Comparison of ENCODE assay signal across 13 cellular contexts in genomic region chr11:124877631-124878496, GRCh38. TPM values are rescaled to one million over a fixed set of nuclear protein-coding genes. Genes with fewer than 3 reads are reported as not detected.
DNase-seq lines count a peak whose midpoint lies in the region; ATAC-seq, FAIRE-seq and TF ChIP-seq lines count a peak whose summit lies in the region.
"Had no signal": no experiment of that assay in that cellular context is flagged by ENCODE, and none has a peak within 500 bp of the region (broad histone marks: within the 10 kb centered on the region; RNA-seq: fewer than 3 reads in every experiment).

No MANE protein-coding gene starts in this region.

- H3K4me1 Mint-ChIP-seq in T-helper 2 cell treated with Interferon-gamma antibody and Interleukin-4, amounts not matched to agents 5 μg/mL and 100 μg/mL, for 36 hours (ENCODE audit: low read depth) = peaks cover 9% of the 10 kb centered on the region
- peaks cover 14% of the 10 kb centered on the region for H3K4me1 Mint-ChIP-seq in activated naive CD8-positive, alpha-beta T cell treated with anti-CD3 and anti-CD28 coated beads, Interleukin-2, amount 50 U/mL, for 24 hours
- H3K4me1 Mint-ChIP-seq in immature natural killer cell = peaks cover 18 to 24% of the 10 kb centered on the region in 2 donors

- H3K9me3 Mint-ChIP-seq in T-helper 2 cell treated with Interferon-gamma antibody and Interleukin-4, amounts not matched to agents 5 μg/mL and 100 μg/mL, for 36 hours = no peaks in the 10 kb centered on the region
- no peaks in the 10 kb centered on the region for H3K9me3 Mint-ChIP-seq in activated naive CD8-positive, alpha-beta T cell treated with anti-CD3 and anti-CD28 coated beads, Interleukin-2, amount 50 U/mL, for 24 hours
- H3K9me3 Mint-ChIP-seq in immature natural killer cell = no peaks in the 10 kb centered on the region

- no peak for DNase-seq in T-helper 2 cell treated with Interferon-gamma antibody and Interleukin-4, amounts not matched to agents 5 μg/mL and 100 μg/mL, for 36 hours (ENCODE audit: low spot score)
- DNase-seq in T-helper 2 cell (no peak), immature natural killer cell (no peak), stomach (no peak), RCC 7860 (ENCODE audit: low spot score) (no peak), NCI-H146 treated with DMSO at 0.1 percent for 48 hours (lab: John Stamatoyannopoulos, UW; ENCODE audit: unreplicated experiment) (no peak)
- no peak for DNase-seq in activated naive CD8-positive, alpha-beta T cell treated with anti-CD3 and anti-CD28 coated beads, Interleukin-2, amount 50 U/mL, for 24 hours
- DNase-seq: effector memory CD4-positive, alpha-beta T cell; NCI-H510A; stimulated activated CD4-positive, alpha-beta T cell treated with anti-CD3 and anti-CD28 coated beads, Interleukin-2, amount 100 ng/mL, for 24 hours had no signal

- H3K36me3 Mint-ChIP-seq in T-helper 2 cell treated with Interferon-gamma antibody and Interleukin-4, amounts not matched to agents 5 μg/mL and 100 μg/mL, for 36 hours (ENCODE audit: low read depth) = no peaks in the 10 kb centered on the region
- H3K36me3 Mint-ChIP-seq in activated naive CD8-positive, alpha-beta T cell treated with anti-CD3 and anti-CD28 coated beads, Interleukin-2, amount 50 U/mL, for 24 hours (ENCODE audit: low read depth) = no peaks in the 10 kb centered on the region
- no peaks in the 10 kb centered on the region for H3K36me3 Mint-ChIP-seq in immature natural killer cell

- no peaks in the 10 kb centered on the region for H3K36me3 ChIP-seq in stomach

- H3K4me3 ChIP-seq in stomach = peak overlapping the region in 3 of 4 donors; percentile 49 to 75 (median 58)

- no peaks in the 10 kb centered on the region for H3K9me3 ChIP-seq in stomach

- no peak for TF ChIP-seq POLR2A in stomach (IDR thresholded peaks at IDR 0.05)

- TF ChIP-seq CTCF in stomach (IDR thresholded peaks at IDR 0.05) = no peak

- ATAC-seq in activated naive CD8-positive, alpha-beta T cell treated with anti-CD3 and anti-CD28 coated beads, Interleukin-2, amount 50 U/mL, for 24 hours = no peak
- no peak for ATAC-seq in HG02840 (IDR thresholded peaks at IDR 0.05; ENCODE audit: low FRiP score, unreplicated experiment)
- ATAC-seq: left lobe of liver had no signal

- 53 to 70% (median 66%) methylated on average over 23 of the region's 23 CpGs for WGBS in stomach, 5 donors

- intact Hi-C loops in stomach (cut with DNase I; ENCODE audit: low total_unique reads) = no loop called here

- peaks cover 22 to 36% (median 31%) of the 10 kb centered on the region in 4 donors for H3K4me1 ChIP-seq in stomach

- peak overlapping the region; percentile 80 for H3K27ac Mint-ChIP-seq in T-helper 2 cell treated with Interferon-gamma antibody and Interleukin-4, amounts not matched to agents 5 μg/mL and 100 μg/mL, for 36 hours
- peak overlapping the region; percentile 78 for H3K27ac Mint-ChIP-seq in activated naive CD8-positive, alpha-beta T cell treated with anti-CD3 and anti-CD28 coated beads, Interleukin-2, amount 50 U/mL, for 24 hours
- H3K27ac Mint-ChIP-seq in immature natural killer cell = peak overlapping the region in 4 of 6 donors; percentile 84 to 96 (median 92)

- H3K27me3 ChIP-seq in stomach = peaks cover 0 to 36% (median 12%) of the 10 kb centered on the region in 3 donors

- H3K27me3 Mint-ChIP-seq in T-helper 2 cell treated with Interferon-gamma antibody and Interleukin-4, amounts not matched to agents 5 μg/mL and 100 μg/mL, for 36 hours (ENCODE audit: low read depth) = peaks cover 30% of the 10 kb centered on the region
- H3K27me3 Mint-ChIP-seq in activated naive CD8-positive, alpha-beta T cell treated with anti-CD3 and anti-CD28 coated beads, Interleukin-2, amount 50 U/mL, for 24 hours = peaks cover 19% of the 10 kb centered on the region
- H3K27me3 Mint-ChIP-seq in immature natural killer cell (ENCODE audit: low read depth in 3 of 3) = peaks cover 4 to 10% (median 5%) of the 10 kb centered on the region in 3 donors

- no peak for FAIRE-seq in RCC 7860 (lab: Jason Lieb, UNC)
- FAIRE-seq: A204.1 had no signal

- TF ChIP-seq EP300 in stomach (IDR thresholded peaks at IDR 0.05) = no peak

- H3K4me3 Mint-ChIP-seq in T-helper 2 cell treated with Interferon-gamma antibody and Interleukin-4, amounts not matched to agents 5 μg/mL and 100 μg/mL, for 36 hours = peak overlapping the region; percentile 82
- H3K4me3 Mint-ChIP-seq in activated naive CD8-positive, alpha-beta T cell treated with anti-CD3 and anti-CD28 coated beads, Interleukin-2, amount 50 U/mL, for 24 hours = peak overlapping the region; percentile 81
- H3K4me3 Mint-ChIP-seq in immature natural killer cell = peak overlapping the region; percentile 89 to 94 (median 91)

- H3K27ac ChIP-seq in stomach = peak overlapping the region in 3 of 5 donors; percentile 88 to 91 (median 90)

RNA-seq across cellular contexts. Expression of gene ROBO3, which starts 12.6 kb away (rescaled TPM):
- polyA plus RNA-seq in immature natural killer cell (1 to 10 TPM; 2.5 to 3.4 (median 2.8) TPM), stomach (10 to 100 TPM in 1 of 3 donors, 1 to 10 TPM in 2; 2.4 to 14.2 (median 4.8) TPM)
- 10 to 100 TPM in 2 of 5 donors, 1 to 10 TPM in 2, not detected in 1; 1.7 to 39.1 (median 14.8) TPM for total RNA-seq in stomach

RNA-seq across cellular contexts. Expression of gene ROBO4, which starts 19.8 kb away (rescaled TPM):
- not detected for polyA plus RNA-seq in immature natural killer cell
- 10 to 100 TPM in 3 of 5 donors, 1 to 10 TPM in 2; 1.8 to 49.6 (median 12.1) TPM for total RNA-seq in stomach
- polyA plus RNA-seq in stomach = 1 to 10 TPM; 2.0 to 2.7 (median 2.6) TPM

RNA-seq across cellular contexts. Expression of gene HEPN1, which starts 41.2 kb away (rescaled TPM):
- not detected for polyA plus RNA-seq in immature natural killer cell
- total RNA-seq in stomach = not detected
- polyA plus RNA-seq in stomach = not detected
- total RNA-seq: left lobe of liver had no signal

RNA-seq across cellular contexts. Expression of gene HEPACAM, which starts 58.0 kb away (rescaled TPM):
- polyA plus RNA-seq in immature natural killer cell = not detected
- total RNA-seq in stomach = not detected
- under 1 TPM in 1 of 3 donors, not detected in 2; 0.10 TPM for polyA plus RNA-seq in stomach
